Comparison of ENCODE assay signal across 24 cellular contexts in genomic region chr9:86822006-86822405, GRCh38.
"Had no signal": no experiment of that assay in that cellular context is flagged by ENCODE, and none has a peak within 500 bp of the region (broad histone marks: within the 10 kb centered on the region; RNA-seq: fewer than 3 reads in every experiment).

No MANE protein-coding gene starts in this region.

- H3K4me3 ChIP-seq: ascending aorta, body of pancreas, SK-N-MC had no signal

- H3K27ac ChIP-seq: ascending aorta, body of pancreas, SK-N-MC, VCaP had no signal

- H3K4me1 ChIP-seq: body of pancreas had no signal

- H3K36me3 ChIP-seq: ascending aorta had no signal

- ATAC-seq: activated T-cell treated with anti-CD3 and anti-CD28 coated beads, Interleukin-2, amount 50 U/mL, for 72 hours; body of pancreas; T-cell had no signal

- DNase-seq: activated CD4-positive, alpha-beta memory T cell treated with anti-CD3 and anti-CD28 coated beads, Interleukin-2, amount 10 ng/mL, durations not matched to agents 7 days and 5 days; activated CD4-positive, alpha-beta T cell treated with anti-CD3 and anti-CD28 coated beads, Interleukin-2, amount 10 ng/mL, durations not matched to agents 7 days and 5 days; activated CD4-positive, CD25-positive, alpha-beta regulatory T cell; activated gamma-delta T cell treated with Interleukin-2 at 50 U/mL for 16 hours; activated naive CD4-positive, alpha-beta T cell treated with anti-CD3 and anti-CD28 coated beads, Interleukin-2, amount 10 ng/mL, durations not matched to agents 7 days and 5 days; activated naive CD8-positive, alpha-beta T cell treated with anti-CD3 and anti-CD28 coated beads for 36 hours; activated T-cell treated with anti-CD3 and anti-CD28 coated beads, Interleukin-2, amount 50 U/mL, for 72 hours; body of pancreas; MM.1S; NCI-H1105; NCI-H1436; NCI-H1694 treated with DMSO at 0.1 percent for 48 hours; NCI-H2029 treated with DMSO at 0.1 percent for 48 hours; NCI-H345; NCI-H510A; NCI-H526 treated with DMSO at 0.1 percent for 48 hours; NCI-H82; SIG-M5; T-cell; T-helper 2 cell; T1000 had no signal

- H3K27me3 ChIP-seq: ascending aorta, body of pancreas had no signal
